In genomic region chr10:47136866-47137265, GRCh38 we compare ENCODE assay signal across 1 cellular context.
TF ChIP-seq lines count a peak whose summit lies in the region.

No MANE protein-coding gene starts in this region.

TF ChIP-seq in HepG2, 621 proteins besides CTCF, POLR2A, EP300 and RAD21 (continued from another document):
- no peak for TF ChIP-seq HNF1A (IDR thresholded peaks at IDR 0.05; ENCODE audit: low read depth)
- TF ChIP-seq HNF1A (CRISPR knock-in tag; IDR thresholded peaks at IDR 0.05; ENCODE audit: borderline replicate concordance) = no peak
- TF ChIP-seq DBP (CRISPR knock-in tag; IDR thresholded peaks at IDR 0.05; ENCODE audit: not compliant biosample characterization) = no peak
